22 cellular contexts compared by ENCODE assay signal in genomic region chr7:115271332-115272235, GRCh38.
A peak's percentile ranks its signal among the peaks of the same experiment; 100 is the strongest.
DNase-seq lines count a peak whose midpoint lies in the region; ATAC-seq, FAIRE-seq and TF ChIP-seq lines count a peak whose summit lies in the region.
"Had no signal": no experiment of that assay in that cellular context is flagged by ENCODE, and none has a peak within 500 bp of the region (broad histone marks: within the 10 kb centered on the region; RNA-seq: fewer than 3 reads in every experiment).

No MANE protein-coding gene starts in this region.

- CTCF ChIA-PET in IMR-90 (lab: Yijun Ruan, JAX), result interaction anchor here (0.6 to 0.7 kb wide), 2 partner anchors 165 to 1188 kb away, joined by 4 to 5 read pairs; no protein-coding TSS in a partner anchor
- CTCF ChIA-PET in K562 (lab: Yijun Ruan, JAX; ENCODE audit: low intra/inter-chr PET ratio), result no interaction called here

- no peaks in the 10 kb centered on the region for H3K79me1 ChIP-seq in IMR-90 (ENCODE audit: low read depth in 1 of 2, low read length in 2 of 2)

- ATAC-seq in IMR-90 (ENCODE audit: low read depth), result peak; percentile 57
- no peak for ATAC-seq in K562
- ATAC-seq: foreskin keratinocyte had no signal

- POLR2A ChIA-PET in IMR-90 (lab: Charles Lee; ENCODE audit: unreplicated experiment), result no interaction called here
- POLR2A ChIA-PET in K562 (lab: Yijun Ruan, JAX), result no interaction called here

- BruUV-seq in IMR-90 (replicated peaks; lab: Mats Ljungman, UMichigan), result no TSS peak
- BruUV-seq in K562 (replicated peaks; lab: Mats Ljungman, UMichigan), result no TSS peak

- H2BK15ac ChIP-seq in IMR-90 (ENCODE audit: low read depth, low read length), result no peak overlapping the region

- no CpG with 5 or more reads among the region's 4 CpGs for WGBS in IMR-90 (ENCODE audit: extremely low coverage in 2 of 2, insufficient read length in 1 of 2), 2 experiments
- 0% methylated on average over 4 of the region's 4 CpGs for WGBS in K562 (ENCODE audit: insufficient coverage, low coverage, missing lambda C conversion rate)

- H2BK120ac ChIP-seq in IMR-90 (ENCODE audit: low read depth, low read length), result no peak overlapping the region

- no peak overlapping the region for H3K18ac ChIP-seq in IMR-90 (ENCODE audit: low read depth, low read length)

- H3K27me3 ChIP-seq in IMR-90 (ENCODE audit: control insufficient read depth, insufficient read depth, low read length), result no peaks in the 10 kb centered on the region
- no peaks in the 10 kb centered on the region for H3K27me3 ChIP-seq in K562 (ENCODE audit: control insufficient read depth in 2 of 2, insufficient read depth in 2 of 2, low read length in 2 of 2)
- H3K27me3 ChIP-seq: cardiac muscle cell, foreskin keratinocyte had no signal

- no peaks in the 10 kb centered on the region for H3K9me1 ChIP-seq in IMR-90 (ENCODE audit: insufficient read depth, low read length)
- no peaks in the 10 kb centered on the region for H3K9me1 ChIP-seq in K562 (ENCODE audit: control insufficient read depth, insufficient read depth, low read length)

- H2BK20ac ChIP-seq in IMR-90 (ENCODE audit: low read depth, low read length), result no peak overlapping the region

- dilution Hi-C loops in IMR-90 (cut with HindIII; ENCODE audit: low sequenced_read_pairs, unreplicated experiment), result no loop called here

- H4K8ac ChIP-seq in IMR-90 (ENCODE audit: low read depth in 2 of 2, low read length in 2 of 2), result no peak overlapping the region; a peak in 1 of 4 replicates

- no peak overlapping the region for H3K14ac ChIP-seq in IMR-90 (replicated peaks; ENCODE audit: low read depth, low read length)

- H2BK5ac ChIP-seq in IMR-90 (ENCODE audit: low read depth, low read length, poor library complexity, severe bottlenecking), result no peak overlapping the region

- DNase-seq in AG08396 (ENCODE audit: low spot score) (peak; percentile 13), IMR-90 (peak; percentile 89), K562 (ENCODE audit: extremely low read depth in 1 of 4, low spot score in 3 of 4) (no peak), kidney tubule cell (ENCODE audit: low spot score) (peak; percentile 23), foreskin melanocyte (no peak), T-helper 2 cell (no peak), SIG-M5 (lab: John Stamatoyannopoulos, UW) (no peak), ecto neural progenitor cell (ENCODE audit: low spot score) (no peak)
- DNase-seq: activated CD4-positive, alpha-beta T cell treated with anti-CD3 and anti-CD28 coated beads, Interleukin-2, amount 50 U/mL, for 1 hour; activated naive CD4-positive, alpha-beta T cell treated with anti-CD3 and anti-CD28 coated beads, Interleukin-2, amount 50 U/mL, for 16 hours; activated T-cell treated with anti-CD3 and anti-CD28 coated beads, Interleukin-2, amount 50 U/mL, for 24 hours; effector CD4-positive, alpha-beta T cell; foreskin keratinocyte; Kasumi-1; left ventricle myocardium inferior; NCI-H1436 treated with DMSO at 0.1 percent for 48 hours; NCI-H82; stimulated activated CD4-positive, alpha-beta T cell treated with anti-CD3 and anti-CD28 coated beads, Interleukin-4, amount 100 ng/mL, for 1 hour had no signal

- H4K91ac ChIP-seq in IMR-90 (ENCODE audit: insufficient read depth, low read depth, low read length), result no peak overlapping the region

- H3K4me1 ChIP-seq in IMR-90 (ENCODE audit: control insufficient read depth, insufficient read depth, low read length), result no peaks in the 10 kb centered on the region; the same call in 1 of the 2 replicates
- H3K4me1 ChIP-seq in K562 (replicated peaks in 1 of 2; ENCODE audit: control insufficient read depth in 2 of 2, insufficient read depth in 2 of 2, low read length in 2 of 2), result no peaks in the 10 kb centered on the region
- H3K4me1 ChIP-seq: foreskin keratinocyte, HAP-1, left ventricle myocardium inferior had no signal

- no peak overlapping the region for H2AFZ ChIP-seq in IMR-90 (replicated peaks; ENCODE audit: low read length, poor library complexity)
- no peak overlapping the region for H2AFZ ChIP-seq in K562 (ENCODE audit: low read depth, low read length)

- H2AK5ac ChIP-seq in IMR-90 (ENCODE audit: low read depth, low read length), result no peak overlapping the region

- H2AK9ac ChIP-seq in IMR-90 (replicated peaks; ENCODE audit: low read depth, low read length, poor library complexity), result no peak overlapping the region

- no peaks in the 10 kb centered on the region for H4K20me1 ChIP-seq in IMR-90 (ENCODE audit: insufficient read depth, low read length)
- H4K20me1 ChIP-seq in K562 (replicated peaks; ENCODE audit: control insufficient read depth, insufficient read depth, low read length), result no peaks in the 10 kb centered on the region

- no peak for TF ChIP-seq CTCF in IMR-90 (conservative IDR thresholded peaks at IDR 0.05; ENCODE audit: low read depth, low read length)
- TF ChIP-seq CTCF in K562 (IDR thresholded peaks at IDR 0.05 in 2 of 3, conservative IDR thresholded peaks at IDR 0.05 in 1 of 3; ENCODE audit: insufficient read depth in 2 of 3, low read depth in 1 of 3, low read length in 3 of 3), result no peak

- in situ Hi-C loops in IMR-90 (cut with MboI; ENCODE audit: low sequenced_read_pairs), result no loop called here
- in situ Hi-C loops in K562 (cut with MboI), result no loop called here

- no peak overlapping the region for H4K5ac ChIP-seq in IMR-90 (ENCODE audit: low read depth, low read length)

- no peak for TF ChIP-seq POLR2A in IMR-90 (IDR thresholded peaks at IDR 0.05; ENCODE audit: low read depth, low read length)
- no peak for TF ChIP-seq POLR2A in K562 (conservative IDR thresholded peaks at IDR 0.05)

- H3K4me3 ChIP-seq in IMR-90 (ENCODE audit: insufficient read depth, low read depth, low read length), result no peak overlapping the region
- H3K4me3 ChIP-seq in K562, result no peak overlapping the region
- H3K4me3 ChIP-seq: cardiac muscle cell, HAP-1, left ventricle myocardium inferior had no signal

- no peak overlapping the region for H3K27ac ChIP-seq in IMR-90 (ENCODE audit: insufficient read depth, low read length)
- H3K27ac ChIP-seq in K562 (ENCODE audit: extremely low read depth, low read depth, low read length), result no peak overlapping the region
- H3K27ac ChIP-seq: cardiac muscle cell, foreskin keratinocyte, left ventricle myocardium inferior, RWPE1 had no signal

- no peak overlapping the region for H3K56ac ChIP-seq in IMR-90 (ENCODE audit: extremely low read depth, insufficient read depth, low read length)

- no peak overlapping the region for H3K4me2 ChIP-seq in IMR-90 (ENCODE audit: low read depth, low read length)
- no peak overlapping the region for H3K4me2 ChIP-seq in K562 (ENCODE audit: insufficient read depth, low read length)

- TF ChIP-seq EP300 in K562 (IDR thresholded peaks at IDR 0.05; ENCODE audit: low read length), result no peak

- H3K9ac ChIP-seq in IMR-90 (ENCODE audit: low read depth, low read length), result no peak overlapping the region
- H3K9ac ChIP-seq in K562 (ENCODE audit: insufficient read depth in 1 of 2, low read depth in 2 of 2, low read length in 2 of 2), result no peak overlapping the region

- H3K23ac ChIP-seq in IMR-90 (ENCODE audit: low read depth, low read length), result no peak overlapping the region

- no peaks in the 10 kb centered on the region for H3K9me3 ChIP-seq in IMR-90 (ENCODE audit: control insufficient read depth, insufficient read depth, low read length)
- H3K9me3 ChIP-seq in K562 (replicated peaks; ENCODE audit: control insufficient read depth, insufficient read depth, low read depth, low read length), result 0 out of 2 replicates have a peak, but pooled peaks cover 2% of the 10 kb centered on the region
- H3K9me3 ChIP-seq: HAP-1, left ventricle myocardium inferior had no signal

- no peak overlapping the region; the same call in 1 of the 2 replicates for H3K4ac ChIP-seq in IMR-90 (ENCODE audit: low read depth, low read length)

- H3K36me3 ChIP-seq in IMR-90 (ENCODE audit: control insufficient read depth, insufficient read depth, low read length) (no peaks in the 10 kb centered on the region), K562 (ENCODE audit: control insufficient read depth, insufficient read depth, low read length) (no peaks in the 10 kb centered on the region)
- H3K36me3 ChIP-seq: cardiac muscle cell, HAP-1, left ventricle myocardium inferior had no signal

- intact Hi-C loops in IMR-90 (cut with micrococcal nuclease), result no loop called here
- intact Hi-C loops in K562 (cut with micrococcal nuclease), result no loop called here

- H3K79me2 ChIP-seq in K562 (ENCODE audit: control insufficient read depth, insufficient read depth, low read length), result no peaks in the 10 kb centered on the region

- TF ChIP-seq RAD21 in IMR-90 (IDR thresholded peaks at IDR 0.05; ENCODE audit: low read length), result no peak
- no peak for TF ChIP-seq RAD21 in K562 (CRISPR knock-in tag; conservative IDR thresholded peaks at IDR 0.05 in 1 of 2, IDR thresholded peaks at IDR 0.05 in 1 of 2)

- no peak for FAIRE-seq in K562 (lab: Jason Lieb, UNC)
- FAIRE-seq: GM18507 had no signal

TF ChIP-seq in IMR-90, 13 proteins besides CTCF, POLR2A, EP300 and RAD21:
- TF ChIP-seq MAFK (IDR thresholded peaks at IDR 0.05; ENCODE audit: low read depth, low read length) (peak; percentile 99), MAZ (IDR thresholded peaks at IDR 0.05; ENCODE audit: borderline replicate concordance, low read depth, low read length) (no peak)
TF ChIP-seq in IMR-90: peak in this region for 1.

TF ChIP-seq in K562, 482 proteins besides CTCF, POLR2A, EP300 and RAD21 (continues in another document):
- TF ChIP-seq ZNF695 (CRISPR knock-in tag; IDR thresholded peaks at IDR 0.05), result no peak
- TF ChIP-seq RB1 (IDR thresholded peaks at IDR 0.05; ENCODE audit: low read depth), result no peak
- TF ChIP-seq GTF2E2 (tag; IDR thresholded peaks at IDR 0.05), result no peak
- no peak for TF ChIP-seq WHSC1 (IDR thresholded peaks at IDR 0.05; ENCODE audit: low read length)
- no peak for TF ChIP-seq ZNF668 (CRISPR knock-in tag; IDR thresholded peaks at IDR 0.05)
- TF ChIP-seq C11orf30 (IDR thresholded peaks at IDR 0.05; ENCODE audit: low read depth), result peak; percentile 62; the same call in 1 of the 2 replicates
- TF ChIP-seq MAFF (IDR thresholded peaks at IDR 0.05; ENCODE audit: low read length), result peak; percentile 83
- no peak for TF ChIP-seq TAF7 (tag; IDR thresholded peaks at IDR 0.05)
- TF ChIP-seq MAFG (tag; conservative IDR thresholded peaks at IDR 0.05), result peak; percentile 54; the same call in 1 of the 2 replicates
- TF ChIP-seq ID3 (CRISPR knock-in tag; IDR thresholded peaks at IDR 0.05), result no peak
- TF ChIP-seq ID3 (tag; IDR thresholded peaks at IDR 0.05), result no peak
- no peak for TF ChIP-seq ARHGAP35 (IDR thresholded peaks at IDR 0.05; ENCODE audit: partially characterized antibody)
- TF ChIP-seq BRD4 (IDR thresholded peaks at IDR 0.05), result no peak
- peak; percentile 76 for TF ChIP-seq ZNF316 (IDR thresholded peaks at IDR 0.05)
- no peak for TF ChIP-seq DACH1 (IDR thresholded peaks at IDR 0.05; ENCODE audit: partially characterized antibody)
- TF ChIP-seq IRF2 (CRISPR knock-in tag; IDR thresholded peaks at IDR 0.05), result no peak
- TF ChIP-seq ZNF184 (CRISPR knock-in tag; IDR thresholded peaks at IDR 0.05), result no peak

Comparison
In these comparisons a context has a peak if more than half of its experiments do, and no peak if none do; other contexts are left out.
1. DNase-seq: peak in AG08396 (single experiment), IMR-90 (single experiment) and kidney tubule cell (single experiment); none in K562 (0 of 4), foreskin melanocyte (single experiment), T-helper 2 cell (0 of 5), SIG-M5 (single experiment) and ecto neural progenitor cell (single experiment).